7 cellular contexts compared by ENCODE assay signal in the genomic region with DNA sequence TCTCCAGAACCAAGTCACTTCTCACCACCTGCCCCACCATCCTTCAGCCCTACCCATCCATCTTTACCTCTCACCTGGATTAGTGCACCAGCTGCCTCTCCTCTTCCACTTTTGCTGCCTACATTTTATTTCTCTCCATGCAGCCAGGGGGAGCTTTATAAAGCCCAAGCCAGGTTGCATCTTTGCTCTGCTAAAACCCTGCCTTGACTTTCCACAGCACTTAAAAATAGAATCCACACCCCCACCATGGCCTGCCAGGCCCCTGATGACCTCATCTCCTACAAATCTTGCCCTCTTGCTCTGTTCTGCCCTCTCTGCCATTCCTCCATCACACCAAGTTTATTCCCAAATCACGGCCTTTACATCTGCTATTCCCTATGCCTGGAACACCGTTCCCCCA. TPM values are rescaled to one million over a fixed set of nuclear protein-coding genes. Genes with fewer than 3 reads are reported as not detected.
DNase-seq lines count a peak whose midpoint lies in the region; ATAC-seq, FAIRE-seq and TF ChIP-seq lines count a peak whose summit lies in the region.

No MANE protein-coding gene starts in this region.

- H2BK120ac ChIP-seq in mesenchymal stem cell (ENCODE audit: low read depth, low read length) = no peak overlapping the region

- TF ChIP-seq CTCF in D721Med (IDR thresholded peaks at IDR 0.05; ENCODE audit: insufficient read depth, missing control alignments) (peak; percentile 28), HFFc6 (IDR thresholded peaks at IDR 0.05) (peak; percentile 66)

- H4K8ac ChIP-seq in mesenchymal stem cell (ENCODE audit: low read length) = no peak overlapping the region

- H3K27me3 ChIP-seq in mesenchymal stem cell (ENCODE audit: control insufficient read depth in 1 of 2, insufficient read depth in 1 of 2, low read length in 2 of 2) = no peaks in the 10 kb centered on the region

- H3K18ac ChIP-seq in mesenchymal stem cell (ENCODE audit: low read depth in 1 of 2, low read length in 2 of 2) = no peak overlapping the region

- H4K91ac ChIP-seq in mesenchymal stem cell (ENCODE audit: low read length) = no peak overlapping the region

- peak overlapping the region; percentile 27 for H3K4me3 Mint-ChIP-seq in HFFc6
- peak overlapping the region; percentile 50 for H3K4me3 Mint-ChIP-seq in activated T-helper 1 cell treated with anti-CD3 and anti-CD28 coated beads, Interleukin-12 subunit alpha, Interleukin-12 subunit beta, Interleukin-2, Interleukin-4 antibody, amounts not matched to agents 30 ng/mL and 10 ng/mL and 1 ng/mL, durations not matched to agents 14 hours and 24 hours and 36 hours

- no peak overlapping the region for H3K27ac ChIP-seq in mesenchymal stem cell (ENCODE audit: low read length, poor library complexity, severe bottlenecking)

- H3K4me3 ChIP-seq in mesenchymal stem cell (ENCODE audit: insufficient read depth in 1 of 2, low read depth in 1 of 2, low read length in 2 of 2) = no peak overlapping the region

- H2AK5ac ChIP-seq in mesenchymal stem cell (ENCODE audit: low read length, severe bottlenecking) = no peak overlapping the region

- H3K4me1 Mint-ChIP-seq in HFFc6 (ENCODE audit: low read depth) = peaks cover 38% of the 10 kb centered on the region
- peaks cover 18% of the 10 kb centered on the region for H3K4me1 Mint-ChIP-seq in activated T-helper 1 cell treated with anti-CD3 and anti-CD28 coated beads, Interleukin-12 subunit alpha, Interleukin-12 subunit beta, Interleukin-2, Interleukin-4 antibody, amounts not matched to agents 30 ng/mL and 10 ng/mL and 1 ng/mL, durations not matched to agents 14 hours and 24 hours and 36 hours (ENCODE audit: low read depth)

- peaks cover 24 to 27% of the 10 kb centered on the region in 2 experiments for H3K36me3 ChIP-seq in mesenchymal stem cell (ENCODE audit: control insufficient read depth in 1 of 2, insufficient read depth in 2 of 2, low read depth in 1 of 2, low read length in 2 of 2)

- peak overlapping the region; percentile 50 for H3K27ac Mint-ChIP-seq in HFFc6
- no peak overlapping the region for H3K27ac Mint-ChIP-seq in activated T-helper 1 cell treated with anti-CD3 and anti-CD28 coated beads, Interleukin-12 subunit alpha, Interleukin-12 subunit beta, Interleukin-2, Interleukin-4 antibody, amounts not matched to agents 30 ng/mL and 10 ng/mL and 1 ng/mL, durations not matched to agents 14 hours and 24 hours and 36 hours

- H3K23ac ChIP-seq in mesenchymal stem cell (ENCODE audit: low read length in 2 of 2) = no peak overlapping the region

- ATAC-seq in HG02981 (IDR thresholded peaks at IDR 0.05; ENCODE audit: unreplicated experiment) (no peak), GM19395 (IDR thresholded peaks at IDR 0.05; ENCODE audit: unreplicated experiment) (no peak)

- no peak for DNase-seq in D721Med (ENCODE audit: insufficient read length, low spot score)
- DNase-seq in HFFc6 = no peak
- DNase-seq in activated T-helper 1 cell treated with anti-CD3 and anti-CD28 coated beads, Interleukin-12 subunit alpha, Interleukin-12 subunit beta, Interleukin-2, Interleukin-4 antibody, amounts not matched to agents 30 ng/mL and 10 ng/mL and 1 ng/mL, durations not matched to agents 14 hours and 24 hours and 36 hours (ENCODE audit: low spot score) = no peak
- DNase-seq in mesenchymal stem cell = peak; percentile 41
- no peak for DNase-seq in activated CD4-positive, CD25-positive, alpha-beta regulatory T cell (lab: John Stamatoyannopoulos, UW)

- H3K9ac ChIP-seq in mesenchymal stem cell (ENCODE audit: low read length) = no peak overlapping the region

- no peaks in the 10 kb centered on the region for H3K36me3 Mint-ChIP-seq in HFFc6 (ENCODE audit: low read depth)
- H3K36me3 Mint-ChIP-seq in activated T-helper 1 cell treated with anti-CD3 and anti-CD28 coated beads, Interleukin-12 subunit alpha, Interleukin-12 subunit beta, Interleukin-2, Interleukin-4 antibody, amounts not matched to agents 30 ng/mL and 10 ng/mL and 1 ng/mL, durations not matched to agents 14 hours and 24 hours and 36 hours (ENCODE audit: low read depth) = peaks cover 2% of the 10 kb centered on the region

- no peaks in the 10 kb centered on the region for H3K9me3 ChIP-seq in mesenchymal stem cell (ENCODE audit: control insufficient read depth, low read length)

- no peak overlapping the region for H3K4me2 ChIP-seq in mesenchymal stem cell (ENCODE audit: low read length, poor library complexity, severe bottlenecking)

- no peak overlapping the region for H2BK5ac ChIP-seq in mesenchymal stem cell (ENCODE audit: low read depth, low read length, poor library complexity, severe bottlenecking)

- H3K14ac ChIP-seq in mesenchymal stem cell (ENCODE audit: low read length in 2 of 2) = no peak overlapping the region

- intact Hi-C loops in activated T-helper 1 cell treated with anti-CD3 and anti-CD28 coated beads, Interleukin-12 subunit alpha, Interleukin-12 subunit beta, Interleukin-2, Interleukin-4 antibody, amounts not matched to agents 30 ng/mL and 10 ng/mL and 1 ng/mL, durations not matched to agents 14 hours and 24 hours and 36 hours (cut with micrococcal nuclease) = no loop called here

- no peaks in the 10 kb centered on the region for H3K9me3 Mint-ChIP-seq in HFFc6
- no peaks in the 10 kb centered on the region for H3K9me3 Mint-ChIP-seq in activated T-helper 1 cell treated with anti-CD3 and anti-CD28 coated beads, Interleukin-12 subunit alpha, Interleukin-12 subunit beta, Interleukin-2, Interleukin-4 antibody, amounts not matched to agents 30 ng/mL and 10 ng/mL and 1 ng/mL, durations not matched to agents 14 hours and 24 hours and 36 hours

- no peak overlapping the region for H3K4ac ChIP-seq in mesenchymal stem cell (ENCODE audit: low read depth in 1 of 2, low read length in 2 of 2)

- no peak overlapping the region for H2BK15ac ChIP-seq in mesenchymal stem cell (ENCODE audit: low read depth, poor library complexity, severe bottlenecking)

- H3K79me1 ChIP-seq in mesenchymal stem cell (replicated peaks; ENCODE audit: low read length, poor library complexity, severe bottlenecking) = peaks cover 10% of the 10 kb centered on the region

- H2AFZ ChIP-seq in mesenchymal stem cell (ENCODE audit: low read depth, low read length) = no peak overlapping the region

- FAIRE-seq in D721Med (lab: Jason Lieb, UNC) = no peak

- peaks cover 16% of the 10 kb centered on the region for H3K4me1 ChIP-seq in mesenchymal stem cell (ENCODE audit: control insufficient read depth, insufficient read depth, low read depth, low read length)

- WGBS in mesenchymal stem cell = 73% methylated on average over 2 of the region's 2 CpGs

- no peaks in the 10 kb centered on the region; the same call in 1 of the 2 replicates for H3K27me3 Mint-ChIP-seq in HFFc6 (ENCODE audit: insufficient read depth)
- no peaks in the 10 kb centered on the region for H3K27me3 Mint-ChIP-seq in activated T-helper 1 cell treated with anti-CD3 and anti-CD28 coated beads, Interleukin-12 subunit alpha, Interleukin-12 subunit beta, Interleukin-2, Interleukin-4 antibody, amounts not matched to agents 30 ng/mL and 10 ng/mL and 1 ng/mL, durations not matched to agents 14 hours and 24 hours and 36 hours (ENCODE audit: insufficient read depth)

- H2BK12ac ChIP-seq in mesenchymal stem cell (ENCODE audit: low read length in 2 of 2) = no peak overlapping the region

RNA-seq across cellular contexts. Expression of a gene that starts 1.8 kb away (rescaled TPM):
- 10 to 100 TPM; 10.5 to 13.8 (median 11.5) TPM for total RNA-seq in HFFc6 (2021; fragmentation: NEBNext Ultra II Directional; extraction: Animal tissue kit (Norgen Biotek cat#: 25700))
- 13.3 and 15.7 TPM in 2 replicates for total RNA-seq in activated T-helper 1 cell treated with anti-CD3 and anti-CD28 coated beads, Interleukin-12 subunit alpha, Interleukin-12 subunit beta, Interleukin-2, Interleukin-4 antibody, amounts not matched to agents 30 ng/mL and 10 ng/mL and 1 ng/mL, durations not matched to agents 14 hours and 24 hours and 36 hours
- polyA plus RNA-seq in mesenchymal stem cell (2013, experiment 1 of 2) = 10.8 TPM
- polyA plus RNA-seq in mesenchymal stem cell (2013, experiment 2 of 2) = 10.4 TPM

RNA-seq across cellular contexts. Expression of a gene that starts 17.7 kb away (rescaled TPM):
- 10 to 100 TPM; 52.1 to 89.2 (median 83.8) TPM for total RNA-seq in HFFc6 (2021; fragmentation: NEBNext Ultra II Directional; extraction: Animal tissue kit (Norgen Biotek cat#: 25700))
- 311 and 312 TPM in 2 replicates for total RNA-seq in activated T-helper 1 cell treated with anti-CD3 and anti-CD28 coated beads, Interleukin-12 subunit alpha, Interleukin-12 subunit beta, Interleukin-2, Interleukin-4 antibody, amounts not matched to agents 30 ng/mL and 10 ng/mL and 1 ng/mL, durations not matched to agents 14 hours and 24 hours and 36 hours
- polyA plus RNA-seq in mesenchymal stem cell (2013, experiment 1 of 2) = 273 TPM
- 264 TPM for polyA plus RNA-seq in mesenchymal stem cell (2013, experiment 2 of 2)

RNA-seq across cellular contexts. Expression of a gene that starts 22.0 kb away (rescaled TPM):
- total RNA-seq in HFFc6 (2021; fragmentation: NEBNext Ultra II Directional; extraction: Animal tissue kit (Norgen Biotek cat#: 25700)) = not detected
- total RNA-seq in activated T-helper 1 cell treated with anti-CD3 and anti-CD28 coated beads, Interleukin-12 subunit alpha, Interleukin-12 subunit beta, Interleukin-2, Interleukin-4 antibody, amounts not matched to agents 30 ng/mL and 10 ng/mL and 1 ng/mL, durations not matched to agents 14 hours and 24 hours and 36 hours = 0.12 TPM in 1 of 2 replicates, not detected in the other
- polyA plus RNA-seq in mesenchymal stem cell (2013, experiment 1 of 2) = 0.04 TPM
- 0.01 TPM for polyA plus RNA-seq in mesenchymal stem cell (2013, experiment 2 of 2)

RNA-seq across cellular contexts. Expression of a gene that starts 28.0 kb away (rescaled TPM):
- total RNA-seq in HFFc6 (2021; fragmentation: NEBNext Ultra II Directional; extraction: Animal tissue kit (Norgen Biotek cat#: 25700)) = 100 to 1,000 TPM; 214 to 269 (median 229) TPM
- 277 and 280 TPM in 2 replicates for total RNA-seq in activated T-helper 1 cell treated with anti-CD3 and anti-CD28 coated beads, Interleukin-12 subunit alpha, Interleukin-12 subunit beta, Interleukin-2, Interleukin-4 antibody, amounts not matched to agents 30 ng/mL and 10 ng/mL and 1 ng/mL, durations not matched to agents 14 hours and 24 hours and 36 hours
- polyA plus RNA-seq in mesenchymal stem cell (2013, experiment 1 of 2) = 139 TPM
- polyA plus RNA-seq in mesenchymal stem cell (2013, experiment 2 of 2) = 142 TPM

RNA-seq across cellular contexts. Expression of a gene that starts 28.3 kb away (rescaled TPM):
- total RNA-seq in HFFc6 (2021; fragmentation: NEBNext Ultra II Directional; extraction: Animal tissue kit (Norgen Biotek cat#: 25700)) = 10 to 100 TPM; 14.1 to 30.3 (median 25.6) TPM
- 28.0 and 28.1 TPM in 2 replicates for total RNA-seq in activated T-helper 1 cell treated with anti-CD3 and anti-CD28 coated beads, Interleukin-12 subunit alpha, Interleukin-12 subunit beta, Interleukin-2, Interleukin-4 antibody, amounts not matched to agents 30 ng/mL and 10 ng/mL and 1 ng/mL, durations not matched to agents 14 hours and 24 hours and 36 hours
- 4.3 TPM for polyA plus RNA-seq in mesenchymal stem cell (2013, experiment 1 of 2)
- 4.1 TPM for polyA plus RNA-seq in mesenchymal stem cell (2013, experiment 2 of 2)
